Comparison of ENCODE assay signal across 1 cellular context in genomic region chr9:37465249-37466036, GRCh38.
TF ChIP-seq lines count a peak whose summit lies in the region.

ZBTB5 (minus strand) TSS chr9:37465450; CDS start chr9:37442551, 22,899 bp downstream.

TF ChIP-seq in K562, 482 proteins besides CTCF, POLR2A, EP300 and RAD21 (continued from another document and continues in another):
- TF ChIP-seq ZBTB49 (CRISPR knock-in tag; IDR thresholded peaks at IDR 0.05; ENCODE audit: borderline replicate concordance) (no peak), NCOA2 (IDR thresholded peaks at IDR 0.05; ENCODE audit: partially characterized antibody in 2 of 2) (no peak), TFE3 (CRISPR knock-in tag; IDR thresholded peaks at IDR 0.05) (no peak), XRCC5 (IDR thresholded peaks at IDR 0.05; ENCODE audit: low read depth, low read length) (peak; percentile 10; the same call in 1 of the 2 replicates), PHF8 (IDR thresholded peaks at IDR 0.05; ENCODE audit: borderline replicate concordance, low read length) (peak; percentile 54; the same call in 1 of the 2 replicates), FOXP1 (CRISPR knock-in tag; IDR thresholded peaks at IDR 0.05) (no peak; the same call in 1 of the 2 replicates), SMARCE1 (IDR thresholded peaks at IDR 0.05) (no peak), ZNF586 (CRISPR knock-in tag; conservative IDR thresholded peaks at IDR 0.05) (no peak), ZFPM2 (CRISPR knock-in tag; IDR thresholded peaks at IDR 0.05) (no peak), TAF15 (IDR thresholded peaks at IDR 0.05; ENCODE audit: low read depth, low read length) (no peak), HCFC1 (IDR thresholded peaks at IDR 0.05; ENCODE audit: low read depth, low read length) (peak; percentile 73), NFYB (IDR thresholded peaks at IDR 0.05; ENCODE audit: extremely low read depth, insufficient read length) (peak; percentile 97), ZBTB34 (CRISPR knock-in tag; IDR thresholded peaks at IDR 0.05) (no peak), DIDO1 (tag; IDR thresholded peaks at IDR 0.05; ENCODE audit: low read depth) (0 out of 2 replicates have a peak, but pooled peaks have one; percentile 26), ZNF277 (CRISPR knock-in tag; IDR thresholded peaks at IDR 0.05; ENCODE audit: borderline replicate concordance) (no peak), ZNF316 (IDR thresholded peaks at IDR 0.05) (no peak), ZNF232 (CRISPR knock-in tag; IDR thresholded peaks at IDR 0.05) (no peak), FOXA3 (CRISPR knock-in tag; conservative IDR thresholded peaks at IDR 0.05 in 1 of 2, IDR thresholded peaks at IDR 0.05 in 1 of 2) (no peak), E2F4 (CRISPR knock-in tag; IDR thresholded peaks at IDR 0.05; ENCODE audit: low read depth) (no peak), USF1 (CRISPR knock-in tag; IDR thresholded peaks at IDR 0.05) (peak; percentile 72), ZNF589 (CRISPR knock-in tag; IDR thresholded peaks at IDR 0.05; ENCODE audit: low read depth) (peak; percentile 61; the same call in 1 of the 2 replicates), FOXK2 (conservative IDR thresholded peaks at IDR 0.05 in 1 of 2, IDR thresholded peaks at IDR 0.05 in 1 of 2; ENCODE audit: low read depth in 2 of 2) (peak; percentile 90 to 91), ZBTB43 (CRISPR knock-in tag; IDR thresholded peaks at IDR 0.05) (no peak), RBM25 (IDR thresholded peaks at IDR 0.05; ENCODE audit: low read depth, low read length, severe bottlenecking) (peak; percentile 94), NR2C1 (IDR thresholded peaks at IDR 0.05) (no peak), NR2C1 (tag; IDR thresholded peaks at IDR 0.05) (0 out of 2 replicates have a peak, but pooled peaks have one; percentile 53), FUS (optimal IDR thresholded peaks at IDR 0.05; ENCODE audit: low read depth, low read length) (no peak), ERF (CRISPR knock-in tag; IDR thresholded peaks at IDR 0.05) (no peak), BRD4 (IDR thresholded peaks at IDR 0.05) (no peak), CBX8 (IDR thresholded peaks at IDR 0.05; ENCODE audit: borderline replicate concordance, extremely low read depth, low read depth, low read length, poor library complexity, severe bottlenecking) (no peak), SIN3B (IDR thresholded peaks at IDR 0.05; ENCODE audit: low read depth) (no peak), NCOR1 (IDR thresholded peaks at IDR 0.05) (no peak), CCNT2 (IDR thresholded peaks at IDR 0.05; ENCODE audit: borderline replicate concordance, extremely low read depth, insufficient read length, low read depth, low read length) (no peak), ELF2 (CRISPR knock-in tag; IDR thresholded peaks at IDR 0.05) (no peak), TEAD2 (tag; IDR thresholded peaks at IDR 0.05) (no peak), NFIX (CRISPR knock-in tag; IDR thresholded peaks at IDR 0.05; ENCODE audit: low read depth) (no peak), ATF6 (CRISPR knock-in tag; IDR thresholded peaks at IDR 0.05) (no peak), SPI1 (IDR thresholded peaks at IDR 0.05; ENCODE audit: borderline replicate concordance, low read depth, low read length) (peak; percentile 73; the same call in 1 of the 2 replicates), L3MBTL2 (IDR thresholded peaks at IDR 0.05) (peak; percentile 87), CREB3 (tag; conservative IDR thresholded peaks at IDR 0.05; ENCODE audit: low read depth) (no peak), ZBTB2 (IDR thresholded peaks at IDR 0.05) (no peak), ZNF217 (CRISPR knock-in tag; IDR thresholded peaks at IDR 0.05) (no peak), ETS1 (conservative IDR thresholded peaks at IDR 0.05; ENCODE audit: control insufficient read depth, low read depth, low read length) (no peak), STAT5A (IDR thresholded peaks at IDR 0.05; ENCODE audit: borderline replicate concordance, low read length) (peak; percentile 6; the same call in 1 of the 2 replicates), ZNF253 (CRISPR knock-in tag; conservative IDR thresholded peaks at IDR 0.05) (no peak), NR0B1 (IDR thresholded peaks at IDR 0.05; ENCODE audit: partially characterized antibody) (no peak), SAFB2 (IDR thresholded peaks at IDR 0.05; ENCODE audit: borderline replicate concordance, low read depth, low read length, severe bottlenecking) (no peak), HDAC3 (IDR thresholded peaks at IDR 0.05; ENCODE audit: borderline replicate concordance, partially characterized antibody) (no peak), SIX5 (IDR thresholded peaks at IDR 0.05; ENCODE audit: borderline replicate concordance in 1 of 2, insufficient read depth in 1 of 2, low read depth in 1 of 2, low read length in 2 of 2) (no peak)
